In genomic region chr4:147732516-147733193, GRCh38 we compare ENCODE assay signal across 2 cellular contexts.
TF ChIP-seq lines count a peak whose summit lies in the region.

No MANE protein-coding gene starts in this region.

TF ChIP-seq in HEK293, 187 proteins besides CTCF, POLR2A, EP300 and RAD21 (continued from another document and continues in another):
- TF ChIP-seq ZNF777 (tag by site-specific recombination; IDR thresholded peaks at IDR 0.05; ENCODE audit: borderline replicate concordance), result no peak
- TF ChIP-seq ZNF114 (tag by site-specific recombination; IDR thresholded peaks at IDR 0.05), result no peak
- TF ChIP-seq ZEB2 (tag by site-specific recombination; IDR thresholded peaks at IDR 0.05), result no peak
- TF ChIP-seq, protein P1, sequence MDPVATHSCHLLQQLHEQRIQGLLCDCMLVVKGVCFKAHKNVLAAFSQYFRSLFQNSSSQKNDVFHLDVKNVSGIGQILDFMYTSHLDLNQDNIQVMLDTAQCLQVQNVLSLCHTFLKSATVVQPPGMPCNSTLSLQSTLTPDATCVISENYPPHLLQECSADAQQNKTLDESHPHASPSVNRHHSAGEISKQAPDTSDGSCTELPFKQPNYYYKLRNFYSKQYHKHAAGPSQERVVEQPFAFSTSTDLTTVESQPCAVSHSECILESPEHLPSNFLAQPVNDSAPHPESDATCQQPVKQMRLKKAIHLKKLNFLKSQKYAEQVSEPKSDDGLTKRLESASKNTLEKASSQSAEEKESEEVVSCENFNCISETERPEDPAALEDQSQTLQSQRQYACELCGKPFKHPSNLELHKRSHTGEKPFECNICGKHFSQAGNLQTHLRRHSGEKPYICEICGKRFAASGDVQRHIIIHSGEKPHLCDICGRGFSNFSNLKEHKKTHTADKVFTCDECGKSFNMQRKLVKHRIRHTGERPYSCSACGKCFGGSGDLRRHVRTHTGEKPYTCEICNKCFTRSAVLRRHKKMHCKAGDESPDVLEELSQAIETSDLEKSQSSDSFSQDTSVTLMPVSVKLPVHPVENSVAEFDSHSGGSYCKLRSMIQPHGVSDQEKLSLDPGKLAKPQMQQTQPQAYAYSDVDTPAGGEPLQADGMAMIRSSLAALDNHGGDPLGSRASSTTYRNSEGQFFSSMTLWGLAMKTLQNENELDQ (tag by site-specific recombination; IDR thresholded peaks at IDR 0.05; ENCODE audit: low read depth), result no peak
- no peak for TF ChIP-seq ZSCAN16 (tag by site-specific recombination; IDR thresholded peaks at IDR 0.05)
- no peak for TF ChIP-seq ZNF19 (tag by site-specific recombination; IDR thresholded peaks at IDR 0.05; ENCODE audit: low read depth)
- no peak for TF ChIP-seq ZNF266 (tag by site-specific recombination; IDR thresholded peaks at IDR 0.05; ENCODE audit: low read depth)
- TF ChIP-seq ZBTB20 (tag by site-specific recombination; IDR thresholded peaks at IDR 0.05), result peak; percentile 83; the same call in 1 of the 2 replicates
- TF ChIP-seq IKZF3 (tag by site-specific recombination; IDR thresholded peaks at IDR 0.05), result no peak
- no peak for TF ChIP-seq ZNF175 (tag by site-specific recombination; IDR thresholded peaks at IDR 0.05)
- TF ChIP-seq, protein P2, sequence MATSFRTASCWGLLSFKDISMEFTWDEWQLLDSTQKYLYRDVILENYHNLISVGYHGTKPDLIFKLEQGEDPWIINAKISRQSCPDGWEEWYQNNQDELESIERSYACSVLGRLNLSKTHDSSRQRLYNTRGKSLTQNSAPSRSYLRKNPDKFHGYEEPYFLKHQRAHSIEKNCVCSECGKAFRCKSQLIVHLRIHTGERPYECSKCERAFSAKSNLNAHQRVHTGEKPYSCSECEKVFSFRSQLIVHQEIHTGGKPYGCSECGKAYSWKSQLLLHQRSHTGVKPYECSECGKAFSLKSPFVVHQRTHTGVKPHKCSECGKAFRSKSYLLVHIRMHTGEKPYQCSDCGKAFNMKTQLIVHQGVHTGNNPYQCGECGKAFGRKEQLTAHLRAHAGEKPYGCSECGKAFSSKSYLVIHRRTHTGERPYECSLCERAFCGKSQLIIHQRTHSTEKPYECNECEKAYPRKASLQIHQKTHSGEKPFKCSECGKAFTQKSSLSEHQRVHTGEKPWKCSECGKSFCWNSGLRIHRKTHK (tag by site-specific recombination; IDR thresholded peaks at IDR 0.05), result no peak
- 0 out of 2 replicates have a peak, but pooled peaks have one; percentile 17 for TF ChIP-seq ZNF394 (tag by site-specific recombination; IDR thresholded peaks at IDR 0.05; ENCODE audit: borderline replicate concordance)
- no peak for TF ChIP-seq ZNF549 (tag by site-specific recombination; IDR thresholded peaks at IDR 0.05)
- TF ChIP-seq SCRT2 (tag by site-specific recombination; IDR thresholded peaks at IDR 0.05), result 0 out of 2 replicates have a peak, but pooled peaks have one; percentile 26
- TF ChIP-seq ZNF510 (tag by site-specific recombination; IDR thresholded peaks at IDR 0.05; ENCODE audit: insufficient replicate concordance), result no peak
- no peak for TF ChIP-seq YY1 (tag by site-specific recombination; IDR thresholded peaks at IDR 0.05)
- TF ChIP-seq ZNF610 (tag by site-specific recombination; IDR thresholded peaks at IDR 0.05; ENCODE audit: borderline replicate concordance), result no peak
- TF ChIP-seq, protein P3, sequence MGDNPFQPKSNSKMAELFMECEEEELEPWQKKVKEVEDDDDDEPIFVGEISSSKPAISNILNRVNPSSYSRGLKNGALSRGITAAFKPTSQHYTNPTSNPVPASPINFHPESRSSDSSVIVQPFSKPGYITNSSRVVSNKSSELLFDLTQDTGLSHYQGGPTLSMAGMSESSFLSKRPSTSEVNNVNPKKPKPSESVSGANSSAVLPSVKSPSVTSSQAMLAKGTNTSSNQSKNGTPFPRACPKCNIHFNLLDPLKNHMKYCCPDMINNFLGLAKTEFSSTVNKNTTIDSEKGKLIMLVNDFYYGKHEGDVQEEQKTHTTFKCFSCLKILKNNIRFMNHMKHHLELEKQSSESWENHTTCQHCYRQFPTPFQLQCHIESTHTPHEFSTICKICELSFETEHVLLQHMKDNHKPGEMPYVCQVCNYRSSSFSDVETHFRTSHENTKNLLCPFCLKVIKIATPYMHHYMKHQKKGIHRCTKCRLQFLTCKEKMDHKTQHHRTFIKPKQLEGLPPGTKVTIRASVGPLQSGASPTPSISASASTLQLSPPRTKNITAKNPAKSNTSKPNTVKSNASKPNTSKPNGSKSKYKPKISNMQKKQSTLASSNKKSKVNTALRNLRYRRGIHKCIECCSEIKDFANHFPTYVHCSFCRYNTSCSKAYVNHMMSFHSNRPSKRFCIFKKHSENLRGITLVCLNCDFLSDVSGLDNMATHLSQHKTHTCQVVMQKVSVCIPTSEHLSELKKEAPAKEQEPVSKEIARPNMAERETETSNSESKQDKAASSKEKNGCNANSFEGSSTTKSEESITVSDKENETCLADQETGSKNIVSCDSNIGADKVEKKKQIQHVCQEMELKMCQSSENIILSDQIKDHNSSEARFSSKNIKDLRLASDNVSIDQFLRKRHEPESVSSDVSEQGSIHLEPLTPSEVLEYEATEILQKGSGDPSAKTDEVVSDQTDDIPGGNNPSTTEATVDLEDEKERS (tag by site-specific recombination; IDR thresholded peaks at IDR 0.05), result no peak
- TF ChIP-seq OVOL3 (tag by site-specific recombination; IDR thresholded peaks at IDR 0.05), result no peak
- no peak for TF ChIP-seq ZNF10 (tag by site-specific recombination; IDR thresholded peaks at IDR 0.05)
- no peak for TF ChIP-seq TCF7L2 (IDR thresholded peaks at IDR 0.05; ENCODE audit: borderline replicate concordance, low read depth, low read length)
- TF ChIP-seq ZNF174 (tag by site-specific recombination; IDR thresholded peaks at IDR 0.05), result no peak
- TF ChIP-seq ZNF221 (tag by site-specific recombination; IDR thresholded peaks at IDR 0.05; ENCODE audit: borderline replicate concordance), result no peak
- no peak for TF ChIP-seq ZNF16 (tag by site-specific recombination; IDR thresholded peaks at IDR 0.05; ENCODE audit: low read depth)

TF ChIP-seq in GM12878, 131 proteins besides CTCF, POLR2A, EP300 and RAD21 (continues in another document):
- TF ChIP-seq NKRF (conservative IDR thresholded peaks at IDR 0.05) (no peak), GATAD2B (conservative IDR thresholded peaks at IDR 0.05; ENCODE audit: low read depth) (no peak), LARP7 (IDR thresholded peaks at IDR 0.05) (no peak), ZNF592 (IDR thresholded peaks at IDR 0.05) (no peak), RBBP5 (conservative IDR thresholded peaks at IDR 0.05) (no peak), HCFC1 (IDR thresholded peaks at IDR 0.05; ENCODE audit: low read length) (no peak), PAX8 (IDR thresholded peaks at IDR 0.05) (no peak), FOXM1 (IDR thresholded peaks at IDR 0.05; ENCODE audit: low read depth, low read length) (no peak), FOXK2 (IDR thresholded peaks at IDR 0.05) (no peak), KLF5 (IDR thresholded peaks at IDR 0.05; ENCODE audit: partially characterized antibody) (no peak), FOS (IDR thresholded peaks at IDR 0.05; ENCODE audit: borderline replicate concordance, extremely low read depth, insufficient read length) (no peak), ZNF217 (IDR thresholded peaks at IDR 0.05) (no peak), TCF3 (IDR thresholded peaks at IDR 0.05; ENCODE audit: borderline replicate concordance, insufficient read depth, low read depth, low read length) (no peak), ZNF622 (IDR thresholded peaks at IDR 0.05) (no peak), YY1 (IDR thresholded peaks at IDR 0.05; ENCODE audit: low read depth, low read length) (no peak), MTA2 (IDR thresholded peaks at IDR 0.05; ENCODE audit: low read depth) (no peak), E4F1 (IDR thresholded peaks at IDR 0.05; ENCODE audit: borderline replicate concordance, partially characterized antibody) (no peak), RFX5 (IDR thresholded peaks at IDR 0.05; ENCODE audit: low read depth, low read length) (no peak), TCF12 (IDR thresholded peaks at IDR 0.05; ENCODE audit: low read depth, low read length) (no peak), ASH2L (IDR thresholded peaks at IDR 0.05; ENCODE audit: borderline replicate concordance, low read depth) (no peak), BHLHE40 (IDR thresholded peaks at IDR 0.05; ENCODE audit: borderline replicate concordance in 1 of 2, low read depth in 2 of 2, low read length in 1 of 2) (peak; percentile 60 to 65), STAT1 (conservative IDR thresholded peaks at IDR 0.05) (no peak), TAF1 (IDR thresholded peaks at IDR 0.05; ENCODE audit: borderline replicate concordance, low read depth, low read length) (peak; percentile 19; the same call in 1 of the 2 replicates), PKNOX1 (IDR thresholded peaks at IDR 0.05) (no peak), HDGF (IDR thresholded peaks at IDR 0.05) (no peak)
- TF ChIP-seq, protein P4, sequence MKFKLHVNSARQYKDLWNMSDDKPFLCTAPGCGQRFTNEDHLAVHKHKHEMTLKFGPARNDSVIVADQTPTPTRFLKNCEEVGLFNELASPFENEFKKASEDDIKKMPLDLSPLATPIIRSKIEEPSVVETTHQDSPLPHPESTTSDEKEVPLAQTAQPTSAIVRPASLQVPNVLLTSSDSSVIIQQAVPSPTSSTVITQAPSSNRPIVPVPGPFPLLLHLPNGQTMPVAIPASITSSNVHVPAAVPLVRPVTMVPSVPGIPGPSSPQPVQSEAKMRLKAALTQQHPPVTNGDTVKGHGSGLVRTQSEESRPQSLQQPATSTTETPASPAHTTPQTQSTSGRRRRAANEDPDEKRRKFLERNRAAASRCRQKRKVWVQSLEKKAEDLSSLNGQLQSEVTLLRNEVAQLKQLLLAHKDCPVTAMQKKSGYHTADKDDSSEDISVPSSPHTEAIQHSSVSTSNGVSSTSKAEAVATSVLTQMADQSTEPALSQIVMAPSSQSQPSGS (IDR thresholded peaks at IDR 0.05; ENCODE audit: low read length), result no peak
